32 cellular contexts compared by ENCODE assay signal in the genomic region with DNA sequence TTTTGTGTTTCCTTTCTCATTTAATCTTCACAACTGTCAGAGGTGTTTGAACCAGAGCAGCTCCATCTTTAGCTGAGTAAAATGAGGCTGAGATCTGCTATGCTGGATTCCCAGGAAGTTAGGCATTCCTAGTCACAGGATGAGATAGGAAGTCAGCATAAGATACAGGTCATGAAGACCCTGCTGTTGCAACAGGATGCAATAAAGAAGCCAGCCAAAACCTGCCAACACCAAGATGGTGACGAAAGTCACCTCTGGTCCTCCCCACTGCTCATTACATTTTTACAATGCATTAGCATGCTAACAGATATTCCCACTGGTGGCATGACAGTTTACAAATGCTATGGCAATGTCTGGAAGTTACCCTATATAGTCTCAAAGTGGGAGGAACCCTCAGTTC.
"Had no signal": no experiment of that assay in that cellular context is flagged by ENCODE, and none has a peak within 500 bp of the region (broad histone marks: within the 10 kb centered on the region; RNA-seq: fewer than 3 reads in every experiment).

No MANE protein-coding gene starts in this region.

- DNase-seq: activated effector memory CD4-positive, alpha-beta T cell treated with anti-CD3 and anti-CD28 coated beads, Interleukin-2, amount 50 U/mL, for 16 hours; activated effector memory CD4-positive, alpha-beta T cell treated with Interleukin-2 at 50 U/mL for 16 hours; activated gamma-delta T cell; activated gamma-delta T cell treated with Interleukin-2 at 50 U/mL for 16 hours; activated naive CD4-positive, alpha-beta T cell; activated naive CD4-positive, alpha-beta T cell treated with anti-CD3 and anti-CD28 coated beads for 36 hours; activated naive CD4-positive, alpha-beta T cell treated with anti-CD3 and anti-CD28 coated beads, Interleukin-2, amount 10 ng/mL, durations not matched to agents 7 days and 5 days; activated naive CD4-positive, alpha-beta T cell treated with anti-CD3 and anti-CD28 coated beads, Interleukin-2, amount 50 U/mL, for 16 hours; activated naive CD4-positive, alpha-beta T cell treated with Interleukin-2 at 50 U/mL for 16 hours; activated naive CD8-positive, alpha-beta T cell treated with anti-CD3 and anti-CD28 coated beads for 36 hours; activated naive CD8-positive, alpha-beta T cell treated with anti-CD3 and anti-CD28 coated beads, Interleukin-2, amount 10 ng/mL, durations not matched to agents 7 days and 5 days; activated naive CD8-positive, alpha-beta T cell treated with anti-CD3 and anti-CD28 coated beads, Interleukin-2, amount 50 U/mL, for 24 hours; activated T-cell treated with anti-CD3 and anti-CD28 coated beads, Interleukin-2, amount 50 U/mL, for 4 hours; activated T-cell treated with anti-CD3 and anti-CD28 coated beads, Interleukin-2, amount 50 U/mL, for 48 hours; activated T-cell treated with anti-CD3 and anti-CD28 coated beads, Interleukin-2, amount 50 U/mL, for 72 hours; adrenal gland; amniotic stem cell; amygdala; anterior cingulate cortex; aorta; body of pancreas; brain microvascular endothelial cell; caudate nucleus; central memory CD4-positive, alpha-beta T cell; cerebellar nuclear complex had no signal

- H3K4me1 ChIP-seq: adrenal gland, ascending aorta, body of pancreas, breast epithelium had no signal

- H3K36me3 ChIP-seq: adrenal gland, ascending aorta, brain microvascular endothelial cell, breast epithelium, cardiac muscle cell had no signal

- FAIRE-seq: astrocyte, colon had no signal

- H3K4me3 ChIP-seq: adrenal gland, ascending aorta, body of pancreas, breast epithelium, cardiac muscle cell had no signal

- H3K27me3 ChIP-seq: adrenal gland, ascending aorta, body of pancreas, brain microvascular endothelial cell, breast epithelium, cardiac muscle cell had no signal

- H3K27ac ChIP-seq: adrenal gland, ascending aorta, body of pancreas, brain microvascular endothelial cell, breast epithelium, cardiac muscle cell had no signal

- ATAC-seq: activated naive CD4-positive, alpha-beta T cell treated with anti-CD3 and anti-CD28 coated beads, Interleukin-2, amount 50 U/mL, for 72 hours; activated naive CD8-positive, alpha-beta T cell treated with anti-CD3 and anti-CD28 coated beads, Interleukin-2, amount 50 U/mL, for 24 hours; activated T-cell treated with anti-CD3 and anti-CD28 coated beads, Interleukin-2, amount 50 U/mL, for 4 hours; activated T-cell treated with anti-CD3 and anti-CD28 coated beads, Interleukin-2, amount 50 U/mL, for 72 hours; activated T-helper 17 cell treated with anti-CD3 and anti-CD28 coated beads, Interleukin-2, amount 50 U/mL, for 72 hours; body of pancreas had no signal

- H3K9me3 ChIP-seq: adrenal gland, ascending aorta, body of pancreas had no signal
